ENCODE assay signal across 8 cellular contexts in the genomic region with DNA sequence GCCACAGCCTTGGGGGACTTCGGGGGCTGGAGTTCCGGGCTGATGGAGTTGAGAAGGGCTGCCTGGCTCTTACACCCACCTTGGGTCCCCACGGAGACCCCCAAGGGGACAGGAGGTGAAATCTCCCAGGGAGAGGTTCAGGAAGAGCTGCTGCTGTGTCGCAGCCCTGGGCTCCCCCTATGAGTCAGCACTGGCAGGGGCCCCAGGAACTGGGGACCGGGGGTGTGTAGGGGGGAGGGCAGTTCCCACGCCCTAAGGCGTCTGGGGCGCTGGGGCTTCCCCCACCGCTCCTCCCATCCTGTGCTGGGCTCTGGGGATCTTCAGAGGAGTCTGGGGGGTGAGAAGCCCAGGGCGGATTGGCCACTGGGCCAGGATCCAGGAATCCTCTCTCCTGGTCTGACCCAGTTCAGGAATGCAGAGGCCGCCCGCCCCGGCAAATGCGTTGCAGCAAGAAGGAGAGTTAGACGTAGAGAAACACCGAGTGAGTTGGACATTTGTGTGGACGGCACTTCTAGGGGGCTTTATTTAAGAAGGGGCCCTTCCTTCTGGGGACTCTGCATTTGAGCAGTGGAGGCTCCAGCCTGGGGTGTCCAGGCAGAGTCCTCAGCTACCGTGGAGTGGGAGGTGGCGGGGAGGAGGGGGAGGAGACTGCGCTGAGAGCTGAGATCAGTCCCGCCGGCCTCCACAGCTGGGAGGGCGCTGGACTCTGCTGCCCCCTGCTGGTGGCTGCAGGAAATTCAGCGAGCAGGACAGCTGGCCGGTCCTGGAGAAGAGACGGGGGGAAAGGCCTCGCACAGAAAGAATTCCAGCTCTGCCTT. TPM values are rescaled to one million over a fixed set of nuclear protein-coding genes. Genes with fewer than 3 reads are reported as not detected.
A peak's percentile ranks its signal among the peaks of the same experiment; 100 is the strongest.
DNase-seq lines count a peak whose midpoint lies in the region; ATAC-seq and TF ChIP-seq lines count a peak whose summit lies in the region.

No MANE protein-coding gene starts in this region.

- peaks cover 16 to 24% of the 10 kb centered on the region in 2 donors for H3K27me3 Mint-ChIP-seq in natural killer cell (ENCODE audit: low read depth in 2 of 2)

- peak; percentile 74 for ATAC-seq in GM21390 (IDR thresholded peaks at IDR 0.05; ENCODE audit: unreplicated experiment)
- peak; percentile 84 to 96 (median 87) for ATAC-seq in natural killer cell

- H3K36me3 Mint-ChIP-seq in natural killer cell = no peaks in the 10 kb centered on the region

- H4K20me1 ChIP-seq in fibroblast of lung (ENCODE audit: control insufficient read depth, extremely low read depth, insufficient read depth, low read length) = no peaks in the 10 kb centered on the region

- peak overlapping the region; percentile 49; the same call in 1 of the 2 replicates for H3K27ac ChIP-seq in HUES6 (ENCODE audit: low read depth, low read length)
- peak overlapping the region; percentile 91 for H3K27ac ChIP-seq in fibroblast of lung (ENCODE audit: insufficient read depth, low read length)

- peak overlapping the region; percentile 96 for H3K4me3 Mint-ChIP-seq in natural killer cell

- H3K9me3 ChIP-seq in HUES6 (ENCODE audit: control insufficient read depth, insufficient read depth, low read depth, low read length) = no peaks in the 10 kb centered on the region
- H3K9me3 ChIP-seq in fibroblast of lung (ENCODE audit: control insufficient read depth, insufficient read depth, low read depth, low read length) = no peaks in the 10 kb centered on the region

- no peak overlapping the region for H2AFZ ChIP-seq in fibroblast of lung (ENCODE audit: low read length)

- peaks cover 37% of the 10 kb centered on the region for H3K27me3 ChIP-seq in HUES6 (ENCODE audit: control insufficient read depth, insufficient read depth, low read length)
- H3K27me3 ChIP-seq in fibroblast of lung (ENCODE audit: control insufficient read depth, insufficient read depth, low read length) = no peaks in the 10 kb centered on the region

- H3K4me3 ChIP-seq in HUES6 (ENCODE audit: low read depth, low read length) = peak overlapping the region; percentile 67
- H3K4me3 ChIP-seq in fibroblast of lung (replicated peaks in 1 of 4; ENCODE audit: control extremely low read depth in 1 of 4, insufficient read depth in 1 of 4, low read depth in 3 of 4, low read length in 4 of 4) = peak overlapping the region; percentile 21 to 55 (median 43)

- DNase-seq in D341Med (ENCODE audit: low spot score) (peak; percentile 93), fibroblast of lung (ENCODE audit: low read depth in 2 of 2) (peak; percentile 85 to 87), natural killer cell (peak; percentile 93)
- peak; percentile 83 to 85 for DNase-seq in activated T-helper 1 cell treated with anti-CD3 and anti-CD28 coated beads, Interleukin-2, amount 50 U/mL, for 16 hours (ENCODE audit: low read depth in 1 of 2, low spot score in 1 of 2)
- DNase-seq in stimulated activated naive CD4-positive, alpha-beta T cell (lab: John Stamatoyannopoulos, UW) = peak; percentile 68 to 88 (median 82)

- H3K9me3 Mint-ChIP-seq in natural killer cell = no peaks in the 10 kb centered on the region

- H3K36me3 ChIP-seq in HUES6 (ENCODE audit: control insufficient read depth, insufficient read depth, low read length) (no peaks in the 10 kb centered on the region), fibroblast of lung (ENCODE audit: control insufficient read depth, insufficient read depth, low read length) (no peaks in the 10 kb centered on the region)

- peak overlapping the region; percentile 97 to 100 for H3K27ac Mint-ChIP-seq in natural killer cell

- peak overlapping the region; percentile 68 for H3K9ac ChIP-seq in HUES6 (ENCODE audit: low read length)
- peak overlapping the region; percentile 77 for H3K9ac ChIP-seq in fibroblast of lung (ENCODE audit: insufficient read depth, low read length)

- peaks cover 24 to 44% of the 10 kb centered on the region in 2 donors for H3K4me1 Mint-ChIP-seq in natural killer cell

- TF ChIP-seq CTCF in fibroblast of lung (conservative IDR thresholded peaks at IDR 0.05 in 1 of 2, IDR thresholded peaks at IDR 0.05 in 1 of 2; ENCODE audit: low read depth in 1 of 2, low read length in 2 of 2) (peak; percentile 85 to 89), natural killer cell (IDR thresholded peaks at IDR 0.05) (peak; percentile 98)

- peaks cover 19% of the 10 kb centered on the region for H3K4me1 ChIP-seq in HUES6 (ENCODE audit: control insufficient read depth, insufficient read depth, low read length)
- H3K4me1 ChIP-seq in fibroblast of lung (ENCODE audit: control insufficient read depth, extremely low read depth, insufficient read depth, low read length) = peaks cover 10% of the 10 kb centered on the region

- H3K79me2 ChIP-seq in fibroblast of lung (ENCODE audit: control insufficient read depth, insufficient read depth, low read length) = no peaks in the 10 kb centered on the region

- intact Hi-C loops in natural killer cell (cut with micrococcal nuclease) = loop anchor here (1.0 to 2.0 kb wide), 5 partner anchors 15 to 585 kb away; no protein-coding TSS in a partner anchor

- H3K4me2 ChIP-seq in fibroblast of lung (ENCODE audit: extremely low read depth, insufficient read depth, low read length) = peak overlapping the region; percentile 64

TF ChIP-seq in PFSK-1, 5 proteins besides CTCF, POLR2A, EP300 and RAD21:
- TF ChIP-seq SIN3A (IDR thresholded peaks at IDR 0.05; ENCODE audit: borderline replicate concordance, insufficient read depth, low read length) = no peak
- TF ChIP-seq, protein P1, sequence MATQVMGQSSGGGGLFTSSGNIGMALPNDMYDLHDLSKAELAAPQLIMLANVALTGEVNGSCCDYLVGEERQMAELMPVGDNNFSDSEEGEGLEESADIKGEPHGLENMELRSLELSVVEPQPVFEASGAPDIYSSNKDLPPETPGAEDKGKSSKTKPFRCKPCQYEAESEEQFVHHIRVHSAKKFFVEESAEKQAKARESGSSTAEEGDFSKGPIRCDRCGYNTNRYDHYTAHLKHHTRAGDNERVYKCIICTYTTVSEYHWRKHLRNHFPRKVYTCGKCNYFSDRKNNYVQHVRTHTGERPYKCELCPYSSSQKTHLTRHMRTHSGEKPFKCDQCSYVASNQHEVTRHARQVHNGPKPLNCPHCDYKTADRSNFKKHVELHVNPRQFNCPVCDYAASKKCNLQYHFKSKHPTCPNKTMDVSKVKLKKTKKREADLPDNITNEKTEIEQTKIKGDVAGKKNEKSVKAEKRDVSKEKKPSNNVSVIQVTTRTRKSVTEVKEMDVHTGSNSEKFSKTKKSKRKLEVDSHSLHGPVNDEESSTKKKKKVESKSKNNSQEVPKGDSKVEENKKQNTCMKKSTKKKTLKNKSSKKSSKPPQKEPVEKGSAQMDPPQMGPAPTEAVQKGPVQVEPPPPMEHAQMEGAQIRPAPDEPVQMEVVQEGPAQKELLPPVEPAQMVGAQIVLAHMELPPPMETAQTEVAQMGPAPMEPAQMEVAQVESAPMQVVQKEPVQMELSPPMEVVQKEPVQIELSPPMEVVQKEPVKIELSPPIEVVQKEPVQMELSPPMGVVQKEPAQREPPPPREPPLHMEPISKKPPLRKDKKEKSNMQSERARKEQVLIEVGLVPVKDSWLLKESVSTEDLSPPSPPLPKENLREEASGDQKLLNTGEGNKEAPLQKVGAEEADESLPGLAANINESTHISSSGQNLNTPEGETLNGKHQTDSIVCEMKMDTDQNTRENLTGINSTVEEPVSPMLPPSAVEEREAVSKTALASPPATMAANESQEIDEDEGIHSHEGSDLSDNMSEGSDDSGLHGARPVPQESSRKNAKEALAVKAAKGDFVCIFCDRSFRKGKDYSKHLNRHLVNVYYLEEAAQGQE (IDR thresholded peaks at IDR 0.05; ENCODE audit: insufficient read depth in 1 of 2, low read depth in 2 of 2, low read length in 2 of 2) = no peak
- peak; percentile 90 for TF ChIP-seq FOXP2 (optimal IDR thresholded peaks at IDR 0.05; ENCODE audit: borderline replicate concordance, extremely low read depth, extremely low read length, insufficient read depth)

RNA-seq across cellular contexts. Expression of a gene that starts 15.0 kb away (rescaled TPM):
- polyA plus RNA-seq in PFSK-1 (2012; ENCODE audit: insufficient read length, low read depth) = 4.2 TPM
- total RNA-seq in fibroblast of lung (not detected in 2 replicates), natural killer cell (1 to 10 TPM; 2.6 to 6.3 (median 3.0) TPM)
- polyA plus RNA-seq in fibroblast of lung = not detected in 2 replicates
- polyA plus RNA-seq in fibroblast of lung (2012) = 0.83 and 1.5 TPM in 2 replicates
- polyA minus RNA-seq in fibroblast of lung (ENCODE audit: low replicate concordance) = not detected in 2 replicates

RNA-seq across cellular contexts. Expression of a gene that starts 44.0 kb away (rescaled TPM):
- 1.1 TPM for polyA plus RNA-seq in PFSK-1 (2012; ENCODE audit: insufficient read length, low read depth)
- total RNA-seq in fibroblast of lung (0.51 and 0.83 TPM in 2 replicates), natural killer cell (1 to 10 TPM; 3.8 to 7.7 (median 4.0) TPM)
- polyA plus RNA-seq in fibroblast of lung = 0.23 and 0.29 TPM in 2 replicates
- 0.26 and 0.40 TPM in 2 replicates for polyA plus RNA-seq in fibroblast of lung (2012)
- polyA minus RNA-seq in fibroblast of lung (ENCODE audit: low replicate concordance) = 0.20 TPM in 1 of 2 replicates, not detected in the other

RNA-seq across cellular contexts. Expression of a gene that starts 44.1 kb away (rescaled TPM):
- polyA plus RNA-seq in PFSK-1 (2012; ENCODE audit: insufficient read length, low read depth) = 56.4 TPM
- total RNA-seq in fibroblast of lung = 5.1 and 10.6 TPM in 2 replicates
- 7.0 and 9.3 TPM in 2 replicates for polyA plus RNA-seq in fibroblast of lung
- 14.2 and 16.7 TPM in 2 replicates for polyA plus RNA-seq in fibroblast of lung (2012)
- 15.3 and 30.0 TPM in 2 replicates for polyA minus RNA-seq in fibroblast of lung (ENCODE audit: low replicate concordance)
- 10 to 100 TPM; 42.8 to 49.3 (median 48.4) TPM for total RNA-seq in natural killer cell

Comparison
In these comparisons a context has a peak if more than half of its experiments do, and no peak if none do; other contexts are left out.
1. Peak in every context shown above with its lines: DNase-seq, ATAC-seq, H3K4me3 ChIP-seq and H3K27ac ChIP-seq.